Comparison of ENCODE assay signal across 2 cellular contexts in the genomic region with DNA sequence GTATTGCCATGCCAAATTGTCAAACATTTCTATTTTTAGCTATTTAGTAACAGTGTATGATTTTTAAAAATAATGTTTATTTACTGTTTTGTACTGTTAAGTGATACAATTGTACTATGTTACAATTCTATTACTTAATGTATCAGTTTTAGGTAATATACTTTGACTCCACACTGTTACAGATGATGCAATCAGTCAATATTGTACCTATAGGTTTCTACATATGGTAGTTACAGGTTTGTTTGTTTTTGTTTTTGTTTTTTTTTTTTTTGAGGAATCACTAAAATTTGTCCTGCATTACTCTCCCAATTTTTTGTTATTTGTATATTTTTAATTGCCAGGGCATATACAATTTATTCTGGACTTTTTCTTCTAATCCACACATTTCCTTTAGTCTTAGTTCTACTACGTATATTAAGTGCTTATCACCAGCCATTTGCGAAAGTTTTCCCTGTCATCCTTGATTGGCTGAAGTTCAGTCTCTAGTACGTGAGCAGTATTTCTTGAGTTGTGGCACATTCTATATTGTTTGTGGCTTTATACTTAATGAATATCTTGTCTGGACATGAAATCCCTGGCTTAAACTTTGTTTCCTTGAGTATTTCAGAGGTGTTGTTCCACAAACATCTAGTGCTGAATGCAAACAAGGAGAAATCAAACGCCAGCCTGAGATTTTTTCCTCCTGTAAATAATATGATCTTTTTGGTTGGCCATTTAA.
TF ChIP-seq lines count a peak whose summit lies in the region.

No MANE protein-coding gene starts in this region.

TF ChIP-seq in HCT116, 20 proteins besides CTCF, POLR2A, EP300 and RAD21:
- TF ChIP-seq EGR1 (IDR thresholded peaks at IDR 0.05; ENCODE audit: low read depth): no peak
- TF ChIP-seq, protein P1, sequence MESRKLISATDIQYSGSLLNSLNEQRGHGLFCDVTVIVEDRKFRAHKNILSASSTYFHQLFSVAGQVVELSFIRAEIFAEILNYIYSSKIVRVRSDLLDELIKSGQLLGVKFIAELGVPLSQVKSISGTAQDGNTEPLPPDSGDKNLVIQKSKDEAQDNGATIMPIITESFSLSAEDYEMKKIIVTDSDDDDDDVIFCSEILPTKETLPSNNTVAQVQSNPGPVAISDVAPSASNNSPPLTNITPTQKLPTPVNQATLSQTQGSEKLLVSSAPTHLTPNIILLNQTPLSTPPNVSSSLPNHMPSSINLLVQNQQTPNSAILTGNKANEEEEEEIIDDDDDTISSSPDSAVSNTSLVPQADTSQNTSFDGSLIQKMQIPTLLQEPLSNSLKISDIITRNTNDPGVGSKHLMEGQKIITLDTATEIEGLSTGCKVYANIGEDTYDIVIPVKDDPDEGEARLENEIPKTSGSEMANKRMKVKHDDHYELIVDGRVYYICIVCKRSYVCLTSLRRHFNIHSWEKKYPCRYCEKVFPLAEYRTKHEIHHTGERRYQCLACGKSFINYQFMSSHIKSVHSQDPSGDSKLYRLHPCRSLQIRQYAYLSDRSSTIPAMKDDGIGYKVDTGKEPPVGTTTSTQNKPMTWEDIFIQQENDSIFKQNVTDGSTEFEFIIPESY (IDR thresholded peaks at IDR 0.05; ENCODE audit: extremely low read depth, insufficient replicate concordance, low read length): no peak

TF ChIP-seq in IMR-90, 13 proteins besides CTCF, POLR2A, EP300 and RAD21:
- TF ChIP-seq CEBPB (IDR thresholded peaks at IDR 0.05; ENCODE audit: low read depth, low read length): peak; percentile 52
- TF ChIP-seq MXI1 (IDR thresholded peaks at IDR 0.05; ENCODE audit: borderline replicate concordance, low read depth, low read length): no peak
- TF ChIP-seq RCOR1 (IDR thresholded peaks at IDR 0.05; ENCODE audit: insufficient replicate concordance, low read length): no peak
TF ChIP-seq in IMR-90: peak in this region for 1.
